Comparison of ENCODE assay signal across 8 cellular contexts in the genomic region with DNA sequence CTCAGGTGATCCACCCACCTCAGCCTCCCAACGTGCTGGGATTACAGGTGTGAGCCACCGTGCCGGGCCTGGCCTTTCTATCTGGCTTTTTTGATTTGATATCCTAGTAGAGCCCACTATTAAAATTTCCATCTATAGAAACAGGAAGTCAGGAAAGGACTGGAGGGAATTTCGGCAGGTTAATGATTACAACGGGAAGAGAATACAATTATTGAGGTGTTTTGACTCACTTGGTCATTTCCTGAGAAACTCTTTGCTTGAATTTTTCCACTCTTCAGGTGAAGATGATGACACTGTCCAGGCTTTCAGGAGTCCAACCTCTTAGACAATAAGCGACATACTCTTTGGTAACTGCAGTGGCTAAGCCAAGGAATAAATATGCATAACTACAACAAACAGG. TPM values are rescaled to one million over a fixed set of nuclear protein-coding genes. Genes with fewer than 3 reads are reported as not detected.
DNase-seq lines count a peak whose midpoint lies in the region; ATAC-seq and TF ChIP-seq lines count a peak whose summit lies in the region.

No MANE protein-coding gene starts in this region.

- H3K27ac Mint-ChIP-seq in activated T-cell treated with anti-CD3 and anti-CD28 coated beads, Interleukin-2, amount 50 U/mL, for 24 hours = peak overlapping the region; percentile 99

- no peaks in the 10 kb centered on the region for H3K9me3 Mint-ChIP-seq in activated T-cell treated with anti-CD3 and anti-CD28 coated beads, Interleukin-2, amount 50 U/mL, for 24 hours

- H3K9me3 ChIP-seq in right lobe of liver (no peaks in the 10 kb centered on the region), thyroid gland (no peaks in the 10 kb centered on the region)

- no peak for TF ChIP-seq CTCF in astrocyte of the cerebellum (IDR thresholded peaks at IDR 0.05; ENCODE audit: low read depth, low read length, missing control alignments)
- TF ChIP-seq CTCF in right lobe of liver (IDR thresholded peaks at IDR 0.05) = no peak
- TF ChIP-seq CTCF in thyroid gland (IDR thresholded peaks at IDR 0.05) = no peak

- intact Hi-C loops in right lobe of liver (cut with DNase I) = no loop called here
- intact Hi-C loops in thyroid gland (cut with DNase I) = loop anchor here (10.0 kb wide), 1 partner anchor 222 kb away; no protein-coding TSS in a partner anchor

- H3K4me1 ChIP-seq in right lobe of liver (peaks cover 0 to 42% (median 14%) of the 10 kb centered on the region in 4 donors), thyroid gland (peaks cover 30 to 34% of the 10 kb centered on the region in 2 donors)

- DNase-seq in activated T-cell treated with anti-CD3 and anti-CD28 coated beads, Interleukin-2, amount 50 U/mL, for 24 hours = no peak
- DNase-seq in activated T-cell treated with anti-CD3 and anti-CD28 coated beads for 4 hours (no peak), astrocyte of the cerebellum (ENCODE audit: low read depth) (no peak), right lobe of liver (no peak), thyroid gland (no peak), NCI-H2171 treated with DMSO at 0.1 percent for 48 hours (lab: John Stamatoyannopoulos, UW) (no peak)
- DNase-seq in stimulated activated naive CD4-positive, alpha-beta T cell (lab: John Stamatoyannopoulos, UW) = no peak

- H3K27ac ChIP-seq in right lobe of liver (peak overlapping the region in 2 of 3 donors; percentile 98 to 99), thyroid gland (peak overlapping the region in 2 of 3 donors; percentile 98 to 99)

- H3K27me3 ChIP-seq in right lobe of liver (no peaks in the 10 kb centered on the region), thyroid gland (no peaks in the 10 kb centered on the region)

- H3K36me3 Mint-ChIP-seq in activated T-cell treated with anti-CD3 and anti-CD28 coated beads, Interleukin-2, amount 50 U/mL, for 24 hours (ENCODE audit: low read depth) = peaks cover 18% of the 10 kb centered on the region

- no peaks in the 10 kb centered on the region for H3K27me3 Mint-ChIP-seq in activated T-cell treated with anti-CD3 and anti-CD28 coated beads, Interleukin-2, amount 50 U/mL, for 24 hours

- H3K36me3 ChIP-seq in right lobe of liver = no peaks in the 10 kb centered on the region
- no peaks in the 10 kb centered on the region for H3K36me3 ChIP-seq in thyroid gland

- 80% methylated on average over 6 of the region's 6 CpGs for WGBS in right lobe of liver (ENCODE audit: insufficient coverage, low coverage, low lambda C conversion rate, missing lambda C conversion rate)
- 79 to 83% methylated on average over 6 of the region's 6 CpGs for WGBS in thyroid gland, 2 donors

- peaks cover 65% of the 10 kb centered on the region for H3K4me1 Mint-ChIP-seq in activated T-cell treated with anti-CD3 and anti-CD28 coated beads, Interleukin-2, amount 50 U/mL, for 24 hours (ENCODE audit: low read depth)

- ATAC-seq in right lobe of liver (no peak), GM21423 (IDR thresholded peaks at IDR 0.05; ENCODE audit: unreplicated experiment) (no peak)

- in situ Hi-C loops in astrocyte of the cerebellum (cut with HindIII; ENCODE audit: low sequenced_read_pairs) = no loop called here

- H3K4me3 Mint-ChIP-seq in activated T-cell treated with anti-CD3 and anti-CD28 coated beads, Interleukin-2, amount 50 U/mL, for 24 hours = peak overlapping the region; percentile 99

- peak overlapping the region; percentile 95 for H3K4me3 ChIP-seq in astrocyte of the cerebellum (ENCODE audit: low read depth, low read length)
- no peak overlapping the region for H3K4me3 ChIP-seq in right lobe of liver
- peak overlapping the region in 1 of 3 donors; percentile 86 for H3K4me3 ChIP-seq in thyroid gland (replicated peaks in 1 of 3)

- TF ChIP-seq POLR2A in right lobe of liver (IDR thresholded peaks at IDR 0.05) (no peak), thyroid gland (IDR thresholded peaks at IDR 0.05) (no peak)

RNA-seq across cellular contexts. Expression of a gene that starts 1.1 kb away (rescaled TPM):
- 10 to 100 TPM; 24.0 to 39.6 (median 35.1) TPM for total RNA-seq in right lobe of liver
- total RNA-seq in thyroid gland = 100 to 1,000 TPM in 2 of 4 donors, 10 to 100 TPM in 2; 93.1 to 175 (median 102) TPM
